In genomic region chr17:9217151-9218067, GRCh38 we compare ENCODE assay signal across 11 cellular contexts.
DNase-seq lines count a peak whose midpoint lies in the region; ATAC-seq and TF ChIP-seq lines count a peak whose summit lies in the region.
"Had no signal": no experiment of that assay in that cellular context is flagged by ENCODE, and none has a peak within 500 bp of the region (broad histone marks: within the 10 kb centered on the region; RNA-seq: fewer than 3 reads in every experiment).

No MANE protein-coding gene starts in this region.

- no peak for TF ChIP-seq POLR2A in heart left ventricle (IDR thresholded peaks at IDR 0.05)

- H3K9me3 ChIP-seq in heart left ventricle = peaks cover 0 to 18% (median 10%) of the 10 kb centered on the region in 12 donors
- H3K9me3 ChIP-seq in aorta (ENCODE audit: control insufficient read depth, low read length) = no peaks in the 10 kb centered on the region

- H3K27me3 ChIP-seq in heart left ventricle = no peaks in the 10 kb centered on the region
- H3K27me3 ChIP-seq in aorta (ENCODE audit: control insufficient read depth in 1 of 2, insufficient read depth in 2 of 2, low read length in 1 of 2) = no peaks in the 10 kb centered on the region

- in situ Hi-C loops in GM13977 (cut with MboI; ENCODE audit: low pct_unique_long_range_greater_than_20kb, low sequenced_read_pairs, unreplicated experiment) = no loop called here

- ATAC-seq in heart left ventricle = peak in 3 of 4 donors; percentile 48 to 79 (median 57)
- ATAC-seq in aorta (ENCODE audit: low FRiP score) = peak; percentile 65
- ATAC-seq: activated T-helper 17 cell treated with anti-CD3 and anti-CD28 coated beads, Interleukin-2, amount 50 U/mL, for 72 hours; GM12878 had no signal

- H3K27ac ChIP-seq in heart left ventricle (peak overlapping the region in 4 of 12 donors; percentile 6 to 66 (median 20)), aorta (ENCODE audit: low read depth in 1 of 2, low read length in 2 of 2) (peak overlapping the region; percentile 1 to 25)

- TF ChIP-seq CTCF in heart left ventricle (IDR thresholded peaks at IDR 0.05) (no peak), GM13977 (IDR thresholded peaks at IDR 0.05; ENCODE audit: extremely low read depth, insufficient read depth, missing control alignments) (no peak)

- no peak overlapping the region for H3K4me3 ChIP-seq in heart left ventricle
- no peak overlapping the region for H3K4me3 ChIP-seq in aorta (ENCODE audit: low read length in 2 of 2)
- H3K4me3 ChIP-seq: GM12878 had no signal

- H3K4me1 ChIP-seq in heart left ventricle (peaks cover 0 to 11% (median 2%) of the 10 kb centered on the region in 12 donors), aorta (ENCODE audit: control insufficient read depth in 1 of 2, insufficient read depth in 2 of 2, low read length in 2 of 2) (no peaks in the 10 kb centered on the region)

- intact Hi-C loops in heart left ventricle (cut with DNase I) = no loop called here
- intact Hi-C loops in cardiac septum (cut with DNase I) = no loop called here
- intact Hi-C loops in aorta (cut with DNase I) = loop anchor here in 1 of 2 donors (5.0 kb wide), 1 partner anchor 50 kb away; no protein-coding TSS in a partner anchor

- DNase-seq in heart left ventricle (peak in 1 of 5 donors; percentile 15), cardiac septum (ENCODE audit: low spot score) (no peak), cerebellar nuclear complex (lab: John Stamatoyannopoulos, UW) (peak; percentile 49 to 84), lung microvascular endothelial cell (ENCODE audit: low read depth in 2 of 2) (peak; percentile 29 to 30), aorta (no peak), GM13977 (ENCODE audit: low spot score) (no peak), NCI-H1436 treated with DMSO at 0.1 percent for 48 hours (lab: John Stamatoyannopoulos, UW) (no peak), NCI-H1436 (lab: John Stamatoyannopoulos, UW) (no peak)
- DNase-seq: NCI-H82 had no signal

- 42 to 51% (median 43%) methylated on average over 5 of the region's 5 CpGs for WGBS in heart left ventricle, 4 donors
- WGBS in aorta, 2 donors = 24 to 28% methylated on average over 5 of the region's 5 CpGs

- H3K36me3 ChIP-seq in heart left ventricle = no peaks in the 10 kb centered on the region
- no peaks in the 10 kb centered on the region for H3K36me3 ChIP-seq in aorta (ENCODE audit: control insufficient read depth in 1 of 2, insufficient read depth in 2 of 2, low read length in 1 of 2)

Comparison
In these comparisons a context has a peak if more than half of its experiments do, and no peak if none do; other contexts are left out.
1. DNase-seq: peak in cerebellar nuclear complex (2 of 2) and lung microvascular endothelial cell (2 of 2); none in cardiac septum (single experiment), aorta (0 of 2), GM13977 (single experiment), NCI-H1436 treated with DMSO at 0.1 percent for 48 hours (single experiment) and NCI-H1436 (single experiment).